Comparison of ENCODE assay signal across 20 cellular contexts in the genomic region with DNA sequence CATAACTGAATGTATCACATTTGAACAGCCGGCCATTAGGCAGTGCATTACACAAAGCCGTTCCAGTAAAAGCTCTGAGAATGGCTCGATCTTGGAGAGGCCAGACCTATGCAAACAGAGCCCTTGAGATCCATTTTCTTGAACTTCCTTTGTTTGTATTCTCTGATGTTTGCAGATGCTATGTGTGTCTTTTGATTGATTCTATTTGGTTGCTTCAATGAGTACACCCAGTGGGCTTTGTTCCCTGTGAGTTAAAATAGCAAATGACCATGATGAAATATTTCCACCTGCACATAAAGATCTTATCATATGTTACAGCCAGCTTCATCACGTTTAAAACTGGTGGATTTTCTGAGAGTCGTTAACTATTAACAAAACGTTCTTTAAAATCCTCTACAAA.
DNase-seq lines count a peak whose midpoint lies in the region; ATAC-seq and TF ChIP-seq lines count a peak whose summit lies in the region.
"Had no signal": no experiment of that assay in that cellular context is flagged by ENCODE, and none has a peak within 500 bp of the region (broad histone marks: within the 10 kb centered on the region; RNA-seq: fewer than 3 reads in every experiment).

No MANE protein-coding gene starts in this region.

- TF ChIP-seq CTCF in GM23338 (conservative IDR thresholded peaks at IDR 0.05; ENCODE audit: low read depth in 2 of 2) (no peak), BE2C (IDR thresholded peaks at IDR 0.05; ENCODE audit: low read depth, low read length) (no peak)

- H3K4me3 ChIP-seq in GM23338 (no peak overlapping the region), neuronal stem cell (ENCODE audit: low read length in 2 of 2) (no peak overlapping the region), BE2C (ENCODE audit: low read depth, low read length) (no peak overlapping the region)
- H3K4me3 ChIP-seq: esophagus muscularis mucosa, gastrocnemius medialis had no signal

- no peak overlapping the region for H2AK5ac ChIP-seq in neuronal stem cell (ENCODE audit: low read depth, low read length)

- H4K8ac ChIP-seq in neuronal stem cell (ENCODE audit: low read depth, low read length): peak overlapping the region; percentile 43

- H2BK5ac ChIP-seq in neuronal stem cell (ENCODE audit: low read length): no peak overlapping the region

- H3K4me1 ChIP-seq in GM23338 (ENCODE audit: insufficient read depth): peaks cover 11% of the 10 kb centered on the region; the same call in 1 of the 2 replicates
- H3K4me1 ChIP-seq in neuronal stem cell (ENCODE audit: control insufficient read depth in 2 of 2, insufficient read depth in 1 of 2, low read depth in 1 of 2, low read length in 2 of 2): no peaks in the 10 kb centered on the region
- no peaks in the 10 kb centered on the region; the same call in 1 of the 2 replicates for H3K4me1 ChIP-seq in BE2C
- H3K4me1 ChIP-seq: esophagus muscularis mucosa had no signal

- no peaks in the 10 kb centered on the region for H3K9me2 ChIP-seq in GM23338 (ENCODE audit: insufficient read depth)

- no peak overlapping the region for H3K14ac ChIP-seq in neuronal stem cell (ENCODE audit: low read length)

- H3K9me3 Mint-ChIP-seq in GM23338: no peaks in the 10 kb centered on the region
- H3K9me3 Mint-ChIP-seq: activated CD4-positive, alpha-beta T cell treated with anti-CD3 and anti-CD28 coated beads, Interleukin-2, amount 10 ng/mL, durations not matched to agents 24 days and 14 days had no signal

- H4K91ac ChIP-seq in neuronal stem cell (ENCODE audit: low read depth, low read length, poor library complexity): no peak overlapping the region

- H3K79me1 ChIP-seq in neuronal stem cell (ENCODE audit: low read depth, low read length): no peaks in the 10 kb centered on the region

- no peaks in the 10 kb centered on the region for H3K36me3 Mint-ChIP-seq in GM23338 (ENCODE audit: low read depth)

- H3K4me1 Mint-ChIP-seq in GM23338: peaks cover 18% of the 10 kb centered on the region; the same call in 2 of the 3 replicates
- H3K4me1 Mint-ChIP-seq: activated CD4-positive, alpha-beta T cell treated with anti-CD3 and anti-CD28 coated beads, Interleukin-2, amount 10 ng/mL, durations not matched to agents 24 days and 14 days had no signal

- H3K9ac ChIP-seq in neuronal stem cell (ENCODE audit: low read depth, low read length, poor library complexity): no peak overlapping the region
- H3K9ac ChIP-seq: KMS-11 had no signal

- no peak for DNase-seq in GM23338 (ENCODE audit: low spot score)
- peak; percentile 64 for DNase-seq in NCI-H1417 treated with DMSO at 0.1 percent for 48 hours (lab: John Stamatoyannopoulos, UW)
- peak; percentile 48 for DNase-seq in NCI-H69 (lab: John Stamatoyannopoulos, UW)
- no peak for DNase-seq in neuronal stem cell (ENCODE audit: low spot score)
- DNase-seq in BE2C: no peak
- DNase-seq in NCI-H2107 treated with DMSO at 0.1 percent for 48 hours (lab: John Stamatoyannopoulos, UW; ENCODE audit: unreplicated experiment): no peak
- DNase-seq: activated CD4-positive, alpha-beta T cell treated with anti-CD3 and anti-CD28 coated beads, Interleukin-2, amount 10 ng/mL, durations not matched to agents 24 days and 14 days; activated CD8-positive, alpha-beta memory T cell treated with anti-CD3 and anti-CD28 coated beads, Interleukin-2, amount 50 U/mL, for 4 hours; AML-193; effector CD4-positive, alpha-beta T cell; gastrocnemius medialis; mammary epithelial cell; MV-4-11; NCI-H446 treated with DMSO at 0.1 percent for 48 hours; SIG-M5 had no signal

- H3K23ac ChIP-seq in neuronal stem cell (ENCODE audit: low read depth, low read length, poor library complexity): no peak overlapping the region

- no peaks in the 10 kb centered on the region for H3K79me2 ChIP-seq in GM23338 (replicated peaks; ENCODE audit: insufficient read depth)

- no peaks in the 10 kb centered on the region for H3K27me3 ChIP-seq in GM23338 (ENCODE audit: insufficient read depth)
- H3K27me3 ChIP-seq in neuronal stem cell (ENCODE audit: control insufficient read depth in 3 of 3, insufficient read depth in 3 of 3, low read depth in 1 of 3, low read length in 3 of 3): no peaks in the 10 kb centered on the region
- H3K27me3 ChIP-seq in BE2C: no peaks in the 10 kb centered on the region
- H3K27me3 ChIP-seq: esophagus muscularis mucosa, gastrocnemius medialis, neutrophil had no signal

- H2BK15ac ChIP-seq in neuronal stem cell (ENCODE audit: low read length): no peak overlapping the region

- H4K20me1 ChIP-seq in GM23338 (replicated peaks; ENCODE audit: insufficient read depth): no peaks in the 10 kb centered on the region

- H3K4ac ChIP-seq in neuronal stem cell (ENCODE audit: low read length): no peak overlapping the region

- H3K27ac Mint-ChIP-seq in GM23338: no peak overlapping the region; the same call in 1 of the 2 replicates
- H3K27ac Mint-ChIP-seq: activated CD4-positive, alpha-beta T cell treated with anti-CD3 and anti-CD28 coated beads, Interleukin-2, amount 10 ng/mL, durations not matched to agents 24 days and 14 days had no signal

- H3K18ac ChIP-seq in neuronal stem cell (ENCODE audit: low read length): peak overlapping the region; percentile 80

- H3K27me3 Mint-ChIP-seq in GM23338 (ENCODE audit: insufficient read depth, low read depth, poor library complexity): no peaks in the 10 kb centered on the region
- H3K27me3 Mint-ChIP-seq: activated CD4-positive, alpha-beta T cell treated with anti-CD3 and anti-CD28 coated beads, Interleukin-2, amount 10 ng/mL, durations not matched to agents 24 days and 14 days had no signal

- WGBS in neuronal stem cell (ENCODE audit: extremely low coverage in 2 of 2, insufficient read length in 2 of 2, insufficient replicate concordance in 1 of 2), 2 donors: 100% methylated on average over 1 of the region's 6 CpGs; no CpG with 5 or more reads in 1 of the 2 donors

- H3K36me3 ChIP-seq in GM23338 (ENCODE audit: insufficient read depth): no peaks in the 10 kb centered on the region
- no peaks in the 10 kb centered on the region for H3K36me3 ChIP-seq in neuronal stem cell (replicated peaks in 1 of 2; ENCODE audit: control insufficient read depth in 2 of 2, insufficient read depth in 2 of 2, low read length in 2 of 2)
- no peaks in the 10 kb centered on the region for H3K36me3 ChIP-seq in BE2C
- H3K36me3 ChIP-seq: esophagus muscularis mucosa, gastrocnemius medialis, neutrophil had no signal

- no peak for ATAC-seq in GM23338
- no peak for ATAC-seq in GM18517 (IDR thresholded peaks at IDR 0.05; ENCODE audit: unreplicated experiment)
- no peak for ATAC-seq in HG03442 (IDR thresholded peaks at IDR 0.05; ENCODE audit: unreplicated experiment)
- ATAC-seq: gastrocnemius medialis had no signal

- no peaks in the 10 kb centered on the region for H3F3A ChIP-seq in GM23338 (replicated peaks; ENCODE audit: low read depth)

- H3K4me3 Mint-ChIP-seq in GM23338: no peak overlapping the region
- H3K4me3 Mint-ChIP-seq: activated CD4-positive, alpha-beta T cell treated with anti-CD3 and anti-CD28 coated beads, Interleukin-2, amount 10 ng/mL, durations not matched to agents 24 days and 14 days had no signal

- peaks cover 0 to 2% of the 10 kb centered on the region in 2 donors for H3K9me3 ChIP-seq in neuronal stem cell (replicated peaks in 1 of 2; ENCODE audit: control insufficient read depth in 2 of 2, insufficient read depth in 1 of 2, low read depth in 1 of 2, low read length in 2 of 2)
- no peaks in the 10 kb centered on the region for H3K9me3 ChIP-seq in BE2C
- H3K9me3 ChIP-seq: esophagus muscularis mucosa, gastrocnemius medialis, neutrophil had no signal

- H2BK12ac ChIP-seq in neuronal stem cell (ENCODE audit: low read length): no peak overlapping the region

- peak overlapping the region; percentile 60; the same call in 1 of the 2 replicates for H2AFZ ChIP-seq in GM23338
- peak overlapping the region; percentile 57 for H2AFZ ChIP-seq in neuronal stem cell (ENCODE audit: low read length)

- H3K27ac ChIP-seq in GM23338 (ENCODE audit: low read depth) (no peak overlapping the region), neuronal stem cell (replicated peaks; ENCODE audit: low read length) (no peak overlapping the region)
- H3K27ac ChIP-seq: esophagus muscularis mucosa, gastrocnemius medialis, KMS-11, neutrophil had no signal

- no peak overlapping the region for H3K4me2 ChIP-seq in GM23338
- no peak overlapping the region for H3K4me2 ChIP-seq in neuronal stem cell (ENCODE audit: insufficient read depth, low read length, poor library complexity, severe bottlenecking)
- H3K4me2 ChIP-seq: KMS-11 had no signal

- no peak overlapping the region for H2BK120ac ChIP-seq in neuronal stem cell (ENCODE audit: low read depth, low read length)

TF ChIP-seq in GM23338, 12 proteins besides CTCF, POLR2A, EP300 and RAD21:
- no peak for TF ChIP-seq CREB1 (CRISPR knock-in tag; IDR thresholded peaks at IDR 0.05; ENCODE audit: low read depth)

Comparison
In these comparisons a context has a peak if more than half of its experiments do, and no peak if none do; other contexts are left out.
1. DNase-seq: peak in NCI-H1417 treated with DMSO at 0.1 percent for 48 hours (single experiment) and NCI-H69 (single experiment); none in GM23338 (single experiment), neuronal stem cell (single experiment), BE2C (single experiment) and NCI-H2107 treated with DMSO at 0.1 percent for 48 hours (single experiment).